ENCODE assay signal across 1 cellular context in the genomic region with DNA sequence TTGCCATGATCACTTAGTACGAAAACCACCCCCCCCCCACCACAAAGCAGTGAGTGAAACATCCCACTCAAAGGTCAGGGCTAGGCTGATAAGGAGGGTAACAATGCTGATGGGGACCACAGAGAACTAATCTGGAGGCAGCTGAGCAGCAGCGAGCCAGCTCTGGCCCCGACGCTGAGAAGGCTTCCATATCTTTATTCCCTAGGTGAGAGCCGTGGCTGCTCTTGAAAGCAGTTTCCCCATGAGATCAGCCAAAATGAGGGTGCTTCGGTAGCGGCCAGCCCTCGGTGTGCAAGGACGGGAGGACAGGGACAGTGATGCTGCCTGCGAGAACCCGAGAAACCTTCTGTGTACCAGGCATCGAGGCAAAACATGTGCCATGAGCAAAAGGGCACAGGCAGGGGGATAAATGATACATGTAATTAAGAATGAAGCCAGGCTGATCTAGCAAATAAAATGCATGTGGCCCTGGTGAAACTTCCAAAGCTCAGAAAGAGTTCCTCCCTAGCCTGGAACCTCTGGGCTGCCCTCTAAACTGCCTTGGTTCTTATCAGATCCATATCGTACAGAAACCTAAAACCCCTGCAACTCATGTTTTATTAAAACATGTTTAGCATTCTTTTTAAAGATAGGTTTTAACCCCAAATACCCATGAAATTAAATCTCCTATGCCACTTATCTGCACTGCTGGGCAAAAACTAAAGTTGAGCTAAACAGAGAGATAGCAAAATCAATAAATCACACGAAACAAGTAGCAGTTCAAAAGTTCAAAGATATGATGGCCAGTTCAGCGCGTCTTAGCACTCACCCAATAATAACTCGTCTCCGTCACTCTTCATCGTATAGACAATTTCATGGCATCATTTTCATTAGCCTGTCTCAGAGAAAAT.
TF ChIP-seq lines count a peak whose summit lies in the region.

No MANE protein-coding gene starts in this region.

TF ChIP-seq in H1, 55 proteins besides CTCF, POLR2A, EP300 and RAD21:
- no peak for TF ChIP-seq SP1 (IDR thresholded peaks at IDR 0.05; ENCODE audit: low read depth, low read length)
- no peak for TF ChIP-seq JUND (IDR thresholded peaks at IDR 0.05; ENCODE audit: low read length)
- TF ChIP-seq JUN (IDR thresholded peaks at IDR 0.05; ENCODE audit: low read depth, low read length): no peak
- TF ChIP-seq EGR1 (IDR thresholded peaks at IDR 0.05; ENCODE audit: borderline replicate concordance, low read depth, low read length): no peak
- no peak for TF ChIP-seq SUZ12 (IDR thresholded peaks at IDR 0.05; ENCODE audit: low read length)
